In genomic region chr7:25802473-25802872, GRCh38 we compare ENCODE assay signal across 1 cellular context.
TF ChIP-seq lines count a peak whose summit lies in the region.

No MANE protein-coding gene starts in this region.

TF ChIP-seq in GM12878, 131 proteins besides CTCF, POLR2A, EP300 and RAD21:
- TF ChIP-seq NFIC (IDR thresholded peaks at IDR 0.05; ENCODE audit: low read depth, low read length) (peak; percentile 45; the same call in 1 of the 2 replicates), JUNB (IDR thresholded peaks at IDR 0.05) (peak; percentile 65), BACH1 (IDR thresholded peaks at IDR 0.05; ENCODE audit: borderline replicate concordance) (no peak)
